Comparison of ENCODE assay signal across 8 cellular contexts in the genomic region with DNA sequence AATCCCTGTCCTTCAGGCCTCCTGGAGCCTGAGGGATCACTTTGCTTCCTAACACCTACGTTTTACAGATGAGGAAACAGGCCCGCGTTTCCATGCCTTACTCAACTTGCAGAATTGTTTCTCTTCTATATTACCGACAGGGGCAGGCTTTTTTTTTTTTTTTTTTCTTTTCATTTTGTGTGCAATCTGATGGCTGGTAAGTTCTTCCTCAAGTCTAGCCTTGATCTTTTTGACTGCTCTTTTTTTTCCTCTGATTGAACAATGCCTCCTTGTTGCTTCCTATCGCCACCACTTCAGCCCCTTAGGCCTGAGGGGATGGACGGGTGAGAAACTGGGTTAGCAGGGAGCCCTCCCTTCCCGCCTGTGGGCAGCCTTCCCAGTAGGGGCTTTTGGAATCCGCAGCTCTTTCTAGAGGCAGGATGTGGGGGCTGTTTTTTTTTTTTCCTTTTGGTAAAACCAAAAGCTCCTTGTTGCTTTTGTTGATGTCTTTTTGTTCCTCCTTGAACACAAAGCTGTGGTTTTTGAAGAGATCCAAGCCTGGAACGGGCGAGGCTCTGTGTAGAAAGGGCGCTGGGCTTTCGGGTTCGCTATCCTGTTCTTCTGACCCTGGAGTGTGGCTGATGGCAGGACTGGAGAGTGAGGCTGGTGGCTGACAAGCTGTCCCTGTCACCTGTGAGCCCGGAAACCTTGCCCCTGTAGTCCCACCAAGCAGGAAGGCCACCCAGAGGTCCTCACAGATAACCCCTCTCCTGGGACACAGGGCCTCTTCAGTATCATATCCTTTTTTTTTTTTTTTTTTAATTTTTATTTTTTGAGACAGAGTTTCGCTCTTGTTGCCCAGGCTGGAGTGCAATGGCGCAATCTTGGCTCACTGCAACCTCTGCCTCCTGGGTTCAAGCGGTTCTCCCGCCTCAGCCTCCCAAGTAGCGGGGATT. TPM values are rescaled to one million over a fixed set of nuclear protein-coding genes. Genes with fewer than 3 reads are reported as not detected.
DNase-seq lines count a peak whose midpoint lies in the region; ATAC-seq, FAIRE-seq and TF ChIP-seq lines count a peak whose summit lies in the region.

No MANE protein-coding gene starts in this region.

- no peaks in the 10 kb centered on the region for H3K9me2 ChIP-seq in neural cell (ENCODE audit: insufficient read depth, low read length)

- H3K9me3 Mint-ChIP-seq in Caco-2 (ENCODE audit: unreplicated experiment) = no peaks in the 10 kb centered on the region

- BruUV-seq in Caco-2 (replicated peaks; lab: Mats Ljungman, UMichigan) (no TSS peak), endothelial cell of umbilical vein (replicated peaks; lab: Mats Ljungman, UMichigan) (no TSS peak)

- in situ Hi-C loops in SK-MEL-5 (cut with HindIII; ENCODE audit: low pct_unique_long_range_greater_than_20kb, low sequenced_read_pairs) = no loop called here

- H3K27ac Mint-ChIP-seq in Caco-2 (ENCODE audit: unreplicated experiment) = peak overlapping the region; percentile 4

- CTCF ChIA-PET in Caco-2 (lab: Charles Lee) (interaction anchor here (1.9 kb wide), 1 partner anchor 13 kb away, joined by 7 read pairs; no protein-coding TSS in a partner anchor), endothelial cell of umbilical vein (lab: Charles Lee) (interaction anchor here (0.7 kb wide), 1 partner anchor 12 kb away, joined by 4 read pairs; no protein-coding TSS in a partner anchor)

- H3K4me1 ChIP-seq in Caco-2 (peaks cover 54% of the 10 kb centered on the region), endothelial cell of umbilical vein (ENCODE audit: control insufficient read depth, extremely low read depth, insufficient read depth, low read length) (peaks cover 30% of the 10 kb centered on the region)

- H3F3A ChIP-seq in neural cell (ENCODE audit: insufficient read depth, low read length, poor library complexity, severe bottlenecking) = peaks cover 7% of the 10 kb centered on the region

- no peak overlapping the region for H3K4me2 ChIP-seq in endothelial cell of umbilical vein (ENCODE audit: insufficient read depth, low read length)
- H3K4me2 ChIP-seq in neural cell (ENCODE audit: low read length) = no peak overlapping the region

- H3K9ac ChIP-seq in endothelial cell of umbilical vein (replicated peaks; ENCODE audit: extremely low read depth, insufficient read depth, low read length) = no peak overlapping the region
- H3K9ac ChIP-seq in neural cell (ENCODE audit: low read length) = peak overlapping the region; percentile 16

- FAIRE-seq in endothelial cell of umbilical vein (lab: Jason Lieb, UNC) = peak; percentile 8
- FAIRE-seq in HTR-8/SVneo (lab: Jason Lieb, UNC) = no peak

- H2AFZ ChIP-seq in endothelial cell of umbilical vein (ENCODE audit: low read depth, low read length) (no peak overlapping the region), neural cell (ENCODE audit: low read depth, low read length) (no peak overlapping the region)

- H3K27me3 ChIP-seq in Caco-2 (replicated peaks; ENCODE audit: control insufficient read depth, insufficient read depth, low read length) = no peaks in the 10 kb centered on the region
- no peaks in the 10 kb centered on the region for H3K27me3 ChIP-seq in endothelial cell of umbilical vein (ENCODE audit: control insufficient read depth in 2 of 2, insufficient read depth in 2 of 2, low read length in 2 of 2)
- H3K27me3 ChIP-seq in neural cell (ENCODE audit: insufficient read depth, low read depth, low read length) = no peaks in the 10 kb centered on the region

- dilution Hi-C loops in endothelial cell of umbilical vein (cut with MboI; ENCODE audit: extremely low pct_ligation_motif_present, low sequenced_read_pairs) = no loop called here

- POLR2A ChIA-PET in Caco-2 (lab: Charles Lee) (no interaction called here), endothelial cell of umbilical vein (lab: Charles Lee) (no interaction called here)

- intact Hi-C loops in Caco-2 (cut with micrococcal nuclease; ENCODE audit: unreplicated experiment) (no loop called here), endothelial cell of umbilical vein (cut with micrococcal nuclease) (no loop called here)

- no peak for TF ChIP-seq CTCF in Caco-2 (IDR thresholded peaks at IDR 0.05; ENCODE audit: insufficient read depth in 1 of 2, low read depth in 1 of 2, low read length in 1 of 2, severe bottlenecking in 1 of 2, unreplicated experiment in 1 of 2)
- no peak for TF ChIP-seq CTCF in endothelial cell of umbilical vein (IDR thresholded peaks at IDR 0.05; ENCODE audit: extremely low read depth in 1 of 2, insufficient read depth in 1 of 2, low read depth in 1 of 2, low read length in 2 of 2)
- TF ChIP-seq CTCF in neural cell (IDR thresholded peaks at IDR 0.05; ENCODE audit: poor library complexity, severe bottlenecking) = no peak

- H3K4me1 Mint-ChIP-seq in Caco-2 (ENCODE audit: low read depth, unreplicated experiment) = peaks cover 32% of the 10 kb centered on the region

- no peak overlapping the region for H3K4me3 Mint-ChIP-seq in Caco-2 (ENCODE audit: unreplicated experiment)

- no peaks in the 10 kb centered on the region for H3K9me1 ChIP-seq in endothelial cell of umbilical vein (replicated peaks; ENCODE audit: control insufficient read depth, extremely low read depth, insufficient read depth, low read length)

- no peaks in the 10 kb centered on the region for H3K9me3 ChIP-seq in Caco-2
- H3K9me3 ChIP-seq in endothelial cell of umbilical vein (replicated peaks; ENCODE audit: control insufficient read depth, insufficient read depth, low read length) = no peaks in the 10 kb centered on the region
- H3K9me3 ChIP-seq in neural cell (ENCODE audit: low read length) = no peaks in the 10 kb centered on the region

- ATAC-seq in GM19452 (IDR thresholded peaks at IDR 0.05; ENCODE audit: unreplicated experiment) = no peak

- no peaks in the 10 kb centered on the region for H4K20me1 ChIP-seq in endothelial cell of umbilical vein (replicated peaks; ENCODE audit: control insufficient read depth, extremely low read depth, insufficient read depth, low read length)
- no peaks in the 10 kb centered on the region for H4K20me1 ChIP-seq in neural cell (ENCODE audit: insufficient read depth)

- TF ChIP-seq RAD21 in neural cell (conservative IDR thresholded peaks at IDR 0.05) = no peak

- H3K27me3 Mint-ChIP-seq in Caco-2 (ENCODE audit: insufficient read depth, unreplicated experiment) = no peaks in the 10 kb centered on the region

- H3K27ac ChIP-seq in endothelial cell of umbilical vein (ENCODE audit: insufficient read depth, low read depth, low read length) (no peak overlapping the region), neural cell (ENCODE audit: low read length) (peak overlapping the region; percentile 37)

- no peak overlapping the region for H3K4me3 ChIP-seq in Caco-2 (ENCODE audit: low read depth, low read length)
- H3K4me3 ChIP-seq in endothelial cell of umbilical vein (replicated peaks in 1 of 3; ENCODE audit: insufficient read depth in 1 of 3, low read depth in 1 of 3, low read length in 3 of 3) = no peak overlapping the region
- H3K4me3 ChIP-seq in neural cell (ENCODE audit: low read length) = no peak overlapping the region

- no peak for DNase-seq in Caco-2
- DNase-seq in SK-MEL-5 (ENCODE audit: low read depth, low spot score) = peak; percentile 95
- DNase-seq in endothelial cell of umbilical vein (ENCODE audit: low read depth, low spot score) = no peak
- DNase-seq in HTR-8/SVneo (ENCODE audit: insufficient read length, low spot score) = no peak
- no peak for DNase-seq in activated CD4-positive, alpha-beta T cell treated with anti-CD3 and anti-CD28 coated beads for 1 hour
- no peak for DNase-seq in HPDE6-E6E7 (ENCODE audit: extremely low spot score)

- peaks cover 79% of the 10 kb centered on the region for H3K79me2 ChIP-seq in endothelial cell of umbilical vein (ENCODE audit: control insufficient read depth, insufficient read depth, low read length)
- H3K79me2 ChIP-seq in neural cell (replicated peaks; ENCODE audit: insufficient read depth, low read length) = peaks cover 56% of the 10 kb centered on the region

- peaks cover 81% of the 10 kb centered on the region for H3K36me3 Mint-ChIP-seq in Caco-2 (ENCODE audit: insufficient read depth, unreplicated experiment)

- TF ChIP-seq EP300 in neural cell (conservative IDR thresholded peaks at IDR 0.05; ENCODE audit: poor library complexity, severe bottlenecking) = no peak

- no peak for TF ChIP-seq POLR2A in endothelial cell of umbilical vein (IDR thresholded peaks at IDR 0.05; ENCODE audit: low read depth, low read length)

- H3K36me3 ChIP-seq in Caco-2 (ENCODE audit: control insufficient read depth, insufficient read depth, low read length) (peaks cover 8% of the 10 kb centered on the region), endothelial cell of umbilical vein (ENCODE audit: control insufficient read depth in 2 of 2, extremely low read depth in 1 of 2, insufficient read depth in 2 of 2, low read length in 2 of 2) (peaks cover 8 to 33% of the 10 kb centered on the region in 2 experiments), neural cell (ENCODE audit: insufficient read depth, low read length) (no peaks in the 10 kb centered on the region)

RNA-seq across cellular contexts. Expression of gene LASP1, which starts 14.0 kb away (rescaled TPM):
- total RNA-seq in Caco-2 (2022) = 137 and 143 TPM in 2 replicates
- total RNA-seq in SK-MEL-5 (2014; rRNA removed; shearing (Covaris generic)) = 16.7 and 16.8 TPM in 2 replicates
- polyA plus RNA-seq in SK-MEL-5 (2015; cell fraction: cytosol; rRNA removed) = 41.5 and 44.1 TPM in 2 replicates
- polyA plus RNA-seq in SK-MEL-5 (2015; cell fraction: nucleus; rRNA removed) = 13.1 and 14.7 TPM in 2 replicates
- total RNA-seq in endothelial cell of umbilical vein = 231 and 242 TPM in 2 replicates
- 214 and 247 TPM in 2 replicates for polyA plus RNA-seq in endothelial cell of umbilical vein
- polyA plus RNA-seq in endothelial cell of umbilical vein (2011; cell fraction: cytosol; rRNA removed) = 148 and 183 TPM in 2 replicates
- polyA plus RNA-seq in endothelial cell of umbilical vein (2011; cell fraction: nucleus; rRNA removed) = 122 and 137 TPM in 2 replicates
- polyA plus RNA-seq in endothelial cell of umbilical vein (2012) = 177 and 200 TPM in 2 replicates
- 232 and 233 TPM in 2 replicates for polyA minus RNA-seq in endothelial cell of umbilical vein
- 92.4 TPM for polyA minus RNA-seq in endothelial cell of umbilical vein (2011; cell fraction: cytosol; rRNA and poly(A)+ RNA removed)
- polyA minus RNA-seq in endothelial cell of umbilical vein (2011; cell fraction: nucleus; rRNA and poly(A)+ RNA removed) = 61.7 and 87.6 TPM in 2 replicates
- polyA plus RNA-seq in neural cell = 56.3 and 60.0 TPM in 2 replicates
- polyA minus RNA-seq in neural cell = 112 and 113 TPM in 2 replicates

RNA-seq across cellular contexts. Expression of gene RPL23, which starts 30.3 kb away (rescaled TPM):
- total RNA-seq in Caco-2 (2022) (2,216 and 2,327 TPM in 2 replicates), endothelial cell of umbilical vein (1,270 and 1,292 TPM in 2 replicates)
- 2,873 and 3,047 TPM in 2 replicates for total RNA-seq in SK-MEL-5 (2014; rRNA removed; shearing (Covaris generic))
- polyA plus RNA-seq in SK-MEL-5 (2015; cell fraction: cytosol; rRNA removed) = 1,347 and 1,645 TPM in 2 replicates
- polyA plus RNA-seq in SK-MEL-5 (2015; cell fraction: nucleus; rRNA removed) = 232 and 381 TPM in 2 replicates
- polyA plus RNA-seq in endothelial cell of umbilical vein (1,232 and 1,847 TPM in 2 replicates), neural cell (1,212 and 1,333 TPM in 2 replicates)
- polyA plus RNA-seq in endothelial cell of umbilical vein (2011; cell fraction: cytosol; rRNA removed) = 2,575 and 3,174 TPM in 2 replicates
- polyA plus RNA-seq in endothelial cell of umbilical vein (2011; cell fraction: nucleus; rRNA removed) = 730 and 736 TPM in 2 replicates
- polyA plus RNA-seq in endothelial cell of umbilical vein (2012) = 2,834 and 3,213 TPM in 2 replicates
- polyA minus RNA-seq in endothelial cell of umbilical vein (432 and 546 TPM in 2 replicates), neural cell (320 and 402 TPM in 2 replicates)
- 658 TPM for polyA minus RNA-seq in endothelial cell of umbilical vein (2011; cell fraction: cytosol; rRNA and poly(A)+ RNA removed)
- polyA minus RNA-seq in endothelial cell of umbilical vein (2011; cell fraction: nucleus; rRNA and poly(A)+ RNA removed) = 81.9 and 97.6 TPM in 2 replicates

RNA-seq across cellular contexts. Expression of gene CWC25, which starts 58.7 kb away (rescaled TPM):
- total RNA-seq in Caco-2 (2022) = 18.2 and 19.1 TPM in 2 replicates
- total RNA-seq in SK-MEL-5 (2014; rRNA removed; shearing (Covaris generic)) = 10.1 and 12.5 TPM in 2 replicates
- polyA plus RNA-seq in SK-MEL-5 (2015; cell fraction: cytosol; rRNA removed) = 10.3 and 13.1 TPM in 2 replicates
- 73.0 and 106 TPM in 2 replicates for polyA plus RNA-seq in SK-MEL-5 (2015; cell fraction: nucleus; rRNA removed)
- total RNA-seq in endothelial cell of umbilical vein = 19.7 and 20.0 TPM in 2 replicates
- polyA plus RNA-seq in endothelial cell of umbilical vein = 12.4 and 13.8 TPM in 2 replicates
- polyA plus RNA-seq in endothelial cell of umbilical vein (2011; cell fraction: cytosol; rRNA removed) = 12.6 and 15.4 TPM in 2 replicates
- polyA plus RNA-seq in endothelial cell of umbilical vein (2011; cell fraction: nucleus; rRNA removed) = 71.1 and 86.4 TPM in 2 replicates
- 18.1 and 20.3 TPM in 2 replicates for polyA plus RNA-seq in endothelial cell of umbilical vein (2012)
- 14.3 and 14.8 TPM in 2 replicates for polyA minus RNA-seq in endothelial cell of umbilical vein
- 3.8 TPM for polyA minus RNA-seq in endothelial cell of umbilical vein (2011; cell fraction: cytosol; rRNA and poly(A)+ RNA removed)
- polyA minus RNA-seq in endothelial cell of umbilical vein (2011; cell fraction: nucleus; rRNA and poly(A)+ RNA removed) = 13.2 and 19.7 TPM in 2 replicates
- 15.4 and 18.4 TPM in 2 replicates for polyA plus RNA-seq in neural cell
- polyA minus RNA-seq in neural cell = 13.1 and 15.3 TPM in 2 replicates
